18 cellular contexts compared by ENCODE assay signal in genomic region chr1:184859381-184860105, GRCh38.
DNase-seq lines count a peak whose midpoint lies in the region; ATAC-seq, FAIRE-seq and TF ChIP-seq lines count a peak whose summit lies in the region.
"Had no signal": no experiment of that assay in that cellular context is flagged by ENCODE, and none has a peak within 500 bp of the region (broad histone marks: within the 10 kb centered on the region; RNA-seq: fewer than 3 reads in every experiment).

No MANE protein-coding gene starts in this region.

- FAIRE-seq in HTR-8/SVneo (lab: Jason Lieb, UNC): no peak
- FAIRE-seq: urothelium cell line had no signal

- ATAC-seq in GM18511 (IDR thresholded peaks at IDR 0.05; ENCODE audit: unreplicated experiment) (peak; percentile 57), GM21576 (IDR thresholded peaks at IDR 0.05; ENCODE audit: unreplicated experiment) (peak; percentile 58), HG03280 (IDR thresholded peaks at IDR 0.05; ENCODE audit: unreplicated experiment) (peak; percentile 53)
- ATAC-seq: natural killer cell had no signal

- CTCF ChIA-PET in GM10248 (lab: Yijun Ruan, JAX): interaction anchor here (1.0 to 1.3 kb wide), 2 partner anchors 33 to 54 kb away, joined by 3 read pairs; no protein-coding TSS in a partner anchor

- DNase-seq in myocyte (ENCODE audit: low read depth) (peak; percentile 93), GM03348 (ENCODE audit: low spot score) (no peak), GM10248 (ENCODE audit: extremely low spot score) (no peak), NCI-H510A treated with DMSO at 0.1 percent for 48 hours (lab: John Stamatoyannopoulos, UW) (no peak), HTR-8/SVneo (ENCODE audit: insufficient read length, low spot score) (no peak)
- DNase-seq: activated CD8-positive, alpha-beta memory T cell treated with anti-CD3 and anti-CD28 coated beads, Interleukin-2, amount 50 U/mL, for 48 hours; AML-193; DMS153; erythroblast; heart right ventricle; natural killer cell; NCI-H2171 treated with DMSO at 0.1 percent for 48 hours; right cardiac atrium; stimulated activated CD4-positive, alpha-beta T cell treated with anti-CD3 and anti-CD28 coated beads, Interleukin-2, amount 100 ng/mL, for 48 hours had no signal

- TF ChIP-seq CTCF in GM10248 (IDR thresholded peaks at IDR 0.05; ENCODE audit: control extremely low read depth, extremely low read depth, low read depth, missing control alignments): no peak

- POLR2A ChIA-PET in GM10248 (lab: Yijun Ruan, JAX): interaction anchor here (0.6 kb wide), 1 partner anchor 432 kb away, joined by 7 read pairs; no protein-coding TSS in a partner anchor
